ENCODE assay signal across 8 cellular contexts in genomic region chr4:3045500-3045850, GRCh38. TPM values are rescaled to one million over a fixed set of nuclear protein-coding genes. Genes with fewer than 3 reads are reported as not detected.
A peak's percentile ranks its signal among the peaks of the same experiment; 100 is the strongest.
DNase-seq lines count a peak whose midpoint lies in the region; ATAC-seq and TF ChIP-seq lines count a peak whose summit lies in the region.

No MANE protein-coding gene starts in this region.

- intact Hi-C loops in IMR-90 (cut with micrococcal nuclease): no loop called here

- TF ChIP-seq RAD21 in IMR-90 (IDR thresholded peaks at IDR 0.05; ENCODE audit: low read length): no peak

- H3K27ac ChIP-seq in IMR-90 (ENCODE audit: insufficient read depth, low read length) (no peak overlapping the region), hepatocyte (no peak overlapping the region)

- no peak overlapping the region for H3K56ac ChIP-seq in IMR-90 (ENCODE audit: extremely low read depth, insufficient read depth, low read length)

- no peak overlapping the region for H3K23ac ChIP-seq in IMR-90 (ENCODE audit: low read depth, low read length)

- ATAC-seq in IMR-90 (ENCODE audit: low read depth): no peak
- no peak for ATAC-seq in GM21717 (IDR thresholded peaks at IDR 0.05; ENCODE audit: unreplicated experiment)

- no peaks in the 10 kb centered on the region for H3K9me2 ChIP-seq in hepatocyte (replicated peaks; ENCODE audit: insufficient read depth)

- H2BK15ac ChIP-seq in IMR-90 (ENCODE audit: low read depth, low read length): no peak overlapping the region

- no peak overlapping the region for H2BK20ac ChIP-seq in IMR-90 (ENCODE audit: low read depth, low read length)

- TF ChIP-seq CTCF in IMR-90 (conservative IDR thresholded peaks at IDR 0.05; ENCODE audit: low read depth, low read length): no peak
- no peak for TF ChIP-seq CTCF in fibroblast of mammary gland (conservative IDR thresholded peaks at IDR 0.05; ENCODE audit: control insufficient read depth, insufficient read depth, low read depth, low read length)
- TF ChIP-seq CTCF in hepatocyte (IDR thresholded peaks at IDR 0.05; ENCODE audit: poor library complexity): no peak

- peaks cover 2% of the 10 kb centered on the region; the same call in 1 of the 2 replicates for H3K4me1 ChIP-seq in IMR-90 (ENCODE audit: control insufficient read depth, insufficient read depth, low read length)
- no peaks in the 10 kb centered on the region for H3K4me1 ChIP-seq in hepatocyte (ENCODE audit: insufficient read depth)

- POLR2A ChIA-PET in IMR-90 (lab: Charles Lee; ENCODE audit: unreplicated experiment): no interaction called here

- H3K36me3 ChIP-seq in IMR-90 (ENCODE audit: control insufficient read depth, insufficient read depth, low read length): no peaks in the 10 kb centered on the region
- H3K36me3 ChIP-seq in hepatocyte (replicated peaks; ENCODE audit: insufficient read depth, low read depth): no peaks in the 10 kb centered on the region

- H3K79me2 ChIP-seq in hepatocyte: no peaks in the 10 kb centered on the region

- dilution Hi-C loops in IMR-90 (cut with HindIII; ENCODE audit: low sequenced_read_pairs, unreplicated experiment): no loop called here

- no peak overlapping the region for H3K4me3 ChIP-seq in IMR-90 (ENCODE audit: insufficient read depth, low read depth, low read length)
- H3K4me3 ChIP-seq in fibroblast of mammary gland (ENCODE audit: control insufficient read depth, low read depth, low read length): no peak overlapping the region
- H3K4me3 ChIP-seq in hepatocyte: no peak overlapping the region

- H3K9me1 ChIP-seq in IMR-90 (ENCODE audit: insufficient read depth, low read length): no peaks in the 10 kb centered on the region

- DNase-seq in IMR-90 (peak; percentile 74), fibroblast of mammary gland (ENCODE audit: low read depth) (peak; percentile 63), hepatocyte (ENCODE audit: low spot score) (no peak), AG20443 (ENCODE audit: low spot score) (no peak), DMS153 treated with DMSO at 0.1 percent for 48 hours (lab: John Stamatoyannopoulos, UW; ENCODE audit: unreplicated experiment) (no peak)
- peak; percentile 34 to 35 for DNase-seq in activated CD8-positive, alpha-beta memory T cell treated with anti-CD3 and anti-CD28 coated beads for 1 hour (ENCODE audit: extremely low read depth in 1 of 2, low read depth in 1 of 2)
- peak; percentile 12 to 48 (median 41) for DNase-seq in stimulated activated CD4-positive, alpha-beta T cell treated with anti-CD3 and anti-CD28 coated beads, TNF-alpha, amount 100 ng/mL, for 24 hours (ENCODE audit: low read depth in 3 of 3)

- peaks cover 5% of the 10 kb centered on the region for H3K27me3 ChIP-seq in IMR-90 (ENCODE audit: control insufficient read depth, insufficient read depth, low read length)
- H3K27me3 ChIP-seq in hepatocyte: no peaks in the 10 kb centered on the region

- 0 out of 2 replicates have a peak overlapping the region, but pooled peaks have one; percentile 12 for H2AK5ac ChIP-seq in IMR-90 (ENCODE audit: low read depth, low read length)

- TF ChIP-seq POLR2A in IMR-90 (IDR thresholded peaks at IDR 0.05; ENCODE audit: low read depth, low read length): no peak

- H3K4me2 ChIP-seq in IMR-90 (ENCODE audit: low read depth, low read length): no peak overlapping the region
- H3K4me2 ChIP-seq in hepatocyte: no peak overlapping the region

- H2BK120ac ChIP-seq in IMR-90 (ENCODE audit: low read depth, low read length): no peak overlapping the region

- H3K9me3 ChIP-seq in IMR-90 (ENCODE audit: control insufficient read depth, insufficient read depth, low read length): no peaks in the 10 kb centered on the region
- H3K9me3 ChIP-seq in hepatocyte (ENCODE audit: low read depth): no peaks in the 10 kb centered on the region

- H3K79me1 ChIP-seq in IMR-90 (ENCODE audit: low read depth in 1 of 2, low read length in 2 of 2): no peaks in the 10 kb centered on the region

- H4K8ac ChIP-seq in IMR-90 (ENCODE audit: low read depth in 2 of 2, low read length in 2 of 2): no peak overlapping the region

- H4K20me1 ChIP-seq in IMR-90 (ENCODE audit: insufficient read depth, low read length) (no peaks in the 10 kb centered on the region), hepatocyte (ENCODE audit: insufficient read depth, poor library complexity, severe bottlenecking) (no peaks in the 10 kb centered on the region)

- H2AFZ ChIP-seq in IMR-90 (replicated peaks; ENCODE audit: low read length, poor library complexity) (peak overlapping the region; percentile 1), hepatocyte (no peak overlapping the region)

- no peak overlapping the region for H4K91ac ChIP-seq in IMR-90 (ENCODE audit: insufficient read depth, low read depth, low read length)

- CTCF ChIA-PET in IMR-90 (lab: Yijun Ruan, JAX): no interaction called here

- no peak overlapping the region for H4K5ac ChIP-seq in IMR-90 (ENCODE audit: low read depth, low read length)

- H3K14ac ChIP-seq in IMR-90 (replicated peaks; ENCODE audit: low read depth, low read length): no peak overlapping the region

- WGBS in IMR-90 (ENCODE audit: extremely low coverage in 2 of 2, insufficient read length in 1 of 2), 2 experiments: 82% methylated on average over 3 of the region's 10 CpGs; no CpG with 5 or more reads in 1 of the 2 experiments
- 80% methylated on average over 10 of the region's 10 CpGs for whole genome bisulfite sequencing in hepatocyte (ENCODE audit: low lambda C conversion rate, missing lambda C conversion rate)

- peak overlapping the region; percentile 11 for H2AK9ac ChIP-seq in IMR-90 (replicated peaks; ENCODE audit: low read depth, low read length, poor library complexity)

- H3K18ac ChIP-seq in IMR-90 (ENCODE audit: low read depth, low read length): no peak overlapping the region

- no TSS peak for BruUV-seq in IMR-90 (replicated peaks; lab: Mats Ljungman, UMichigan)

- no peak overlapping the region for H3K9ac ChIP-seq in IMR-90 (ENCODE audit: low read depth, low read length)

- in situ Hi-C loops in IMR-90 (cut with MboI; ENCODE audit: low sequenced_read_pairs): loop anchor here (25.0 kb wide), 1 partner anchor 283 kb away; the partner anchor contains the start of gene TNIP2

- H3K4ac ChIP-seq in IMR-90 (ENCODE audit: low read depth, low read length): no peak overlapping the region

- no peak overlapping the region for H2BK5ac ChIP-seq in IMR-90 (ENCODE audit: low read depth, low read length, poor library complexity, severe bottlenecking)

TF ChIP-seq in IMR-90, 13 proteins besides CTCF, POLR2A, EP300 and RAD21:
- TF ChIP-seq CHD1 (IDR thresholded peaks at IDR 0.05; ENCODE audit: low read depth, low read length) (no peak), USF2 (IDR thresholded peaks at IDR 0.05; ENCODE audit: low read depth, low read length) (peak; percentile 61)

RNA-seq across cellular contexts. Expression of gene HTT-AS, which starts 28.9 kb away (rescaled TPM):
- total RNA-seq in IMR-90 (2012; rRNA removed) (not detected in 2 replicates), hepatocyte (not detected in 2 replicates)
- polyA plus RNA-seq in IMR-90 (2012; rRNA removed) (not detected in 2 replicates), hepatocyte (not detected in 2 replicates)
- polyA plus RNA-seq in IMR-90 (2012; cell fraction: cytosol; rRNA removed): not detected in 2 replicates
- not detected in 2 replicates for polyA plus RNA-seq in IMR-90 (2012; cell fraction: nucleus; rRNA removed; ENCODE audit: low replicate concordance)

RNA-seq across cellular contexts. Expression of gene HTT, which starts 29.0 kb away (rescaled TPM):
- total RNA-seq in IMR-90 (2012; rRNA removed): 14.3 and 16.1 TPM in 2 replicates
- polyA plus RNA-seq in IMR-90 (2012; rRNA removed): 11.6 and 18.7 TPM in 2 replicates
- 6.8 and 7.1 TPM in 2 replicates for polyA plus RNA-seq in IMR-90 (2012; cell fraction: cytosol; rRNA removed)
- 33.6 and 35.9 TPM in 2 replicates for polyA plus RNA-seq in IMR-90 (2012; cell fraction: nucleus; rRNA removed; ENCODE audit: low replicate concordance)
- 30.6 and 33.9 TPM in 2 replicates for total RNA-seq in hepatocyte
- 9.5 and 12.4 TPM in 2 replicates for polyA plus RNA-seq in hepatocyte

Comparison
In these comparisons a context has a peak if more than half of its experiments do, and no peak if none do; other contexts are left out.
1. DNase-seq: peak in IMR-90 (single experiment), activated CD8-positive, alpha-beta memory T cell treated with anti-CD3 and anti-CD28 coated beads for 1 hour (2 of 2), fibroblast of mammary gland (single experiment) and stimulated activated CD4-positive, alpha-beta T cell treated with anti-CD3 and anti-CD28 coated beads, TNF-alpha, amount 100 ng/mL, for 24 hours (3 of 3); none in hepatocyte (single experiment), AG20443 (single experiment) and DMS153 treated with DMSO at 0.1 percent for 48 hours (single experiment).